In the genomic region with DNA sequence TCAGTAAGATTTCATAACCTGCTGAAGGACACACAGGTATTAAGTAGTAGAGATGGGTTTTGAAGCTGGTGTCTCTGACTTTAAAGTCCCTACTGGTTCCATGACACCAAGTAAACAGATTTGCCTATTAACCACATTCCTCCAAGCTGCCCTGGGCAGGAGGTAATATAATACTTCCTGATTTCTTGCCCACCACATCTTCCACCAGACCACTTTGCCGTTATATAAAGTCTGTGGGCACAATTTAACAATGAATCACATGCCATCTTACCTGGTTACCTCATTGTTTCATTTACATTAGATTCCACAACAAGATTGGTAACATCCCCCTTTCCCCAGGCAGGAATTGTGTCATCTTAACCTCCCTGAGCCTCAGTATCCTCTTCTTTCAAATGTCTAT, we compare ENCODE assay signal across 16 cellular contexts. TPM values are rescaled to one million over a fixed set of nuclear protein-coding genes. Genes with fewer than 3 reads are reported as not detected.
DNase-seq lines count a peak whose midpoint lies in the region; ATAC-seq, FAIRE-seq and TF ChIP-seq lines count a peak whose summit lies in the region.
"Had no signal": no experiment of that assay in that cellular context is flagged by ENCODE, and none has a peak within 500 bp of the region (broad histone marks: within the 10 kb centered on the region; RNA-seq: fewer than 3 reads in every experiment).

No MANE protein-coding gene starts in this region.

- no peak overlapping the region for H3K4me3 ChIP-seq in MM.1S (ENCODE audit: low read length)
- H3K4me3 ChIP-seq in GM12878 = no peak overlapping the region
- H3K4me3 ChIP-seq in neural progenitor cell = no peak overlapping the region
- H3K4me3 ChIP-seq: lung had no signal

- H3K27ac ChIP-seq in MM.1S (ENCODE audit: low read length) (no peak overlapping the region), GM12878 (ENCODE audit: control insufficient read depth, insufficient read depth) (no peak overlapping the region), neural progenitor cell (no peak overlapping the region)

- in situ Hi-C loops in GM12878 (cut with MboI) = no loop called here

- H3F3A ChIP-seq in MM.1S (ENCODE audit: insufficient read depth, low read length) = no peaks in the 10 kb centered on the region
- peaks cover 22% of the 10 kb centered on the region for H3F3A ChIP-seq in neural progenitor cell (ENCODE audit: low read depth)

- H3K27ac Mint-ChIP-seq in neural progenitor cell (peak overlapping the region; percentile 50), mesothelial cell of epicardium (no peak overlapping the region)

- SMC1A ChIA-PET in GM12878 (lab: Charles Lee; ENCODE audit: uncharacterized antibody, unreplicated experiment) = no interaction called here

- H3K27me3 Mint-ChIP-seq in neural progenitor cell (ENCODE audit: insufficient read depth, low read depth) (peaks cover 6% of the 10 kb centered on the region), mesothelial cell of epicardium (ENCODE audit: low read depth) (no peaks in the 10 kb centered on the region)

- H3K79me2 ChIP-seq in MM.1S (ENCODE audit: low read length) (no peaks in the 10 kb centered on the region), GM12878 (ENCODE audit: control insufficient read depth, insufficient read depth, low read length) (no peaks in the 10 kb centered on the region), neural progenitor cell (ENCODE audit: low read depth) (no peaks in the 10 kb centered on the region)

- no peak for TF ChIP-seq EP300 in GM12878 (IDR thresholded peaks at IDR 0.05; ENCODE audit: borderline replicate concordance in 1 of 2, control insufficient read depth in 1 of 2, low read depth in 2 of 2, low read length in 2 of 2)

- CTCF ChIA-PET in GM12878 (lab: Yijun Ruan, JAX) = interaction anchor here (1.4 to 2.6 kb wide), 3 partner anchors 10 to 34 kb away, joined by 4 to 15 read pairs (median 4); no protein-coding TSS in a partner anchor

- WGBS in GM12878 (ENCODE audit: insufficient coverage, insufficient replicate concordance, low lambda C conversion rate, missing lambda C conversion rate) = 4% methylated on average over 1 of the region's 1 CpG

- no peak for TF ChIP-seq POLR2A in GM12878 (IDR thresholded peaks at IDR 0.05; ENCODE audit: low read depth, low read length)

- H3K36me3 Mint-ChIP-seq in neural progenitor cell = peaks cover 5% of the 10 kb centered on the region
- H3K36me3 Mint-ChIP-seq in mesothelial cell of epicardium = no peaks in the 10 kb centered on the region

- H3K36me3 ChIP-seq in MM.1S (replicated peaks; ENCODE audit: insufficient read depth, low read length) = no peaks in the 10 kb centered on the region
- no peaks in the 10 kb centered on the region for H3K36me3 ChIP-seq in GM12878 (ENCODE audit: control insufficient read depth in 2 of 2, insufficient read depth in 2 of 2, low read length in 1 of 2)
- H3K36me3 ChIP-seq in neural progenitor cell = no peaks in the 10 kb centered on the region
- H3K36me3 ChIP-seq: pancreas had no signal

- no peak overlapping the region for H3K4me2 ChIP-seq in MM.1S (ENCODE audit: low read depth, low read length)
- no peak overlapping the region for H3K4me2 ChIP-seq in GM12878 (ENCODE audit: control insufficient read depth, insufficient read depth)
- H3K4me2 ChIP-seq in neural progenitor cell = peak overlapping the region; percentile 77

- H3K9me2 ChIP-seq in MM.1S (replicated peaks; ENCODE audit: insufficient read depth, low read length) = no peaks in the 10 kb centered on the region

- RAD21 ChIA-PET in GM12878 (lab: Charles Lee; ENCODE audit: unreplicated experiment) = no interaction called here

- no TSS peak for BruUV-seq in GM12878 (replicated peaks; lab: Mats Ljungman, UMichigan)

- H3K9me3 ChIP-seq in MM.1S (replicated peaks; ENCODE audit: insufficient read depth, low read length) (no peaks in the 10 kb centered on the region), GM12878 (replicated peaks; ENCODE audit: control insufficient read depth, insufficient read depth, low read length) (no peaks in the 10 kb centered on the region), neural progenitor cell (ENCODE audit: low read depth) (no peaks in the 10 kb centered on the region)
- H3K9me3 ChIP-seq: pancreas, tibial artery had no signal

- FAIRE-seq in GM12878 (lab: Jason Lieb, UNC) = no peak
- FAIRE-seq: pancreas had no signal

- H3K27me3 ChIP-seq in MM.1S (replicated peaks; ENCODE audit: insufficient read depth, low read length) = no peaks in the 10 kb centered on the region
- no peaks in the 10 kb centered on the region for H3K27me3 ChIP-seq in GM12878 (replicated peaks in 1 of 2; ENCODE audit: control insufficient read depth in 2 of 2, insufficient read depth in 2 of 2, low read length in 1 of 2)
- no peaks in the 10 kb centered on the region for H3K27me3 ChIP-seq in neural progenitor cell
- H3K27me3 ChIP-seq: pancreas, tibial artery had no signal

- POLR2A ChIA-PET in GM12878 (lab: Charles Lee) = interaction anchor here (0.6 to 1.2 kb wide), 3 partner anchors 13 to 123 kb away, joined by 3 to 4 read pairs (median 3); no protein-coding TSS in a partner anchor

- peaks cover 3% of the 10 kb centered on the region for H3K9me3 Mint-ChIP-seq in neural progenitor cell
- H3K9me3 Mint-ChIP-seq in mesothelial cell of epicardium = no peaks in the 10 kb centered on the region

- no peak for TF ChIP-seq RAD21 in GM12878 (IDR thresholded peaks at IDR 0.05; ENCODE audit: insufficient read depth, low read depth, low read length)

- H3K4me1 Mint-ChIP-seq in neural progenitor cell (peaks cover 22% of the 10 kb centered on the region), mesothelial cell of epicardium (no peaks in the 10 kb centered on the region)

- no peak overlapping the region for H3K9ac ChIP-seq in MM.1S (ENCODE audit: low read length)
- H3K9ac ChIP-seq in GM12878 (ENCODE audit: control insufficient read depth, insufficient read depth, low read length) = no peak overlapping the region
- no peak overlapping the region for H3K9ac ChIP-seq in neural progenitor cell

- H2AFZ ChIP-seq in MM.1S (ENCODE audit: low read length) = peak overlapping the region; percentile 71; the same call in 1 of the 2 replicates
- peak overlapping the region; percentile 84; the same call in 1 of the 2 replicates for H2AFZ ChIP-seq in GM12878 (ENCODE audit: control insufficient read depth, low read depth, low read length)
- H2AFZ ChIP-seq in neural progenitor cell (replicated peaks) = no peak overlapping the region

- ATAC-seq in GM12878 (no peak), HG03175 (IDR thresholded peaks at IDR 0.05; ENCODE audit: unreplicated experiment) (no peak)

- H3K4me3 Mint-ChIP-seq in neural progenitor cell (no peak overlapping the region), mesothelial cell of epicardium (no peak overlapping the region)

- H4K20me1 ChIP-seq in MM.1S (ENCODE audit: insufficient read depth, low read length) = no peaks in the 10 kb centered on the region
- H4K20me1 ChIP-seq in GM12878 (ENCODE audit: control insufficient read depth, insufficient read depth) = no peaks in the 10 kb centered on the region
- H4K20me1 ChIP-seq in neural progenitor cell (ENCODE audit: low read depth) = no peaks in the 10 kb centered on the region

- TF ChIP-seq CTCF in MM.1S (IDR thresholded peaks at IDR 0.05; ENCODE audit: low read length) (no peak), GM12878 (IDR thresholded peaks at IDR 0.05 in 2 of 3, conservative IDR thresholded peaks at IDR 0.05 in 1 of 3; ENCODE audit: control insufficient read depth in 2 of 3, extremely low read depth in 1 of 3, insufficient read depth in 1 of 3, low read depth in 3 of 3, low read length in 3 of 3) (no peak), neural progenitor cell (IDR thresholded peaks at IDR 0.05) (no peak), mesothelial cell of epicardium (IDR thresholded peaks at IDR 0.05; ENCODE audit: unreplicated experiment) (no peak)

- intact Hi-C loops in GM12878 (cut with micrococcal nuclease; ENCODE audit: unreplicated experiment) = loop anchor here (1.0 kb wide), 1 partner anchor 12 kb away; no protein-coding TSS in a partner anchor

- DNase-seq in DMS53 (lab: John Stamatoyannopoulos, UW) (peak; percentile 60), DMS53 treated with DMSO at 0.1 percent for 48 hours (lab: John Stamatoyannopoulos, UW; ENCODE audit: unreplicated experiment) (no peak), MM.1S (no peak), GM12878 (ENCODE audit: low read depth, low spot score) (no peak), neural progenitor cell (ENCODE audit: low spot score) (no peak), mesothelial cell of epicardium (ENCODE audit: low spot score in 2 of 2, unreplicated experiment in 2 of 2) (no peak)
- no peak for DNase-seq in stimulated activated naive CD4-positive, alpha-beta T cell treated with Interleukin-2 at 50 U/mL for 16 hours (lab: John Stamatoyannopoulos, UW)
- DNase-seq: activated CD4-positive, CD25-positive, alpha-beta regulatory T cell; activated CD8-positive, alpha-beta memory T cell treated with anti-CD3 and anti-CD28 coated beads, Interleukin-2, amount 50 U/mL, for 48 hours; DMS 273 treated with DMSO at 0.1 percent for 48 hours; NCI-H345; pancreas; SHP77; tibial artery had no signal

- peaks cover 11% of the 10 kb centered on the region for H3K4me1 ChIP-seq in MM.1S (ENCODE audit: low read length)
- H3K4me1 ChIP-seq in GM12878 (ENCODE audit: control insufficient read depth, insufficient read depth, low read length) = peaks cover 7% of the 10 kb centered on the region; the same call in 1 of the 2 replicates
- peaks cover 28% of the 10 kb centered on the region for H3K4me1 ChIP-seq in neural progenitor cell

RNA-seq across cellular contexts. Expression of a gene that starts 0.9 kb away (rescaled TPM):
- total RNA-seq in GM12878 (2013; cell fraction: nucleolus; rRNA removed) = 13.0 and 13.8 TPM in 2 replicates
- total RNA-seq in GM12878 (2014; rRNA removed) (2.8 and 4.7 TPM in 2 replicates), GM12878 (2014; rRNA removed; fragmentation: Illumina TruSeq; extraction: Trizol) (4.0 and 4.3 TPM in 2 replicates), GM12878 (2021) (3.1 and 3.8 TPM in 2 replicates), neural progenitor cell (ENCODE audit: low replicate concordance) (4.1 and 5.2 TPM in 2 replicates), mesothelial cell of epicardium (11.6 to 14.4 TPM (median 13.4 TPM) in 3 replicates)
- 7.8 TPM for polyA plus RNA-seq in GM12878 (2011; ENCODE audit: low read depth)
- polyA plus RNA-seq in GM12878 (2011; rRNA removed) (5.6 and 6.9 TPM in 2 replicates), GM12878 (2014; fragmentation: Illumina TruSeq; extraction: Trizol) (5.2 and 5.4 TPM in 2 replicates), GM12878 (2014; fragmentation: Nextera tagmentation; extraction: Ambion mirVana) (1 to 10 TPM; 1.4 to 2.5 TPM), GM12878 (2014; rRNA removed) (3.1 and 3.3 TPM in 2 replicates), GM12878 (2016; fragmentation: Nextera tagmentation; extraction: Ambion mirVana) (1 to 10 TPM; 3.5 to 5.4 TPM)
- polyA plus RNA-seq in GM12878 (2011; cell fraction: cytosol; rRNA removed) = 6.6 and 7.0 TPM in 2 replicates
- polyA plus RNA-seq in GM12878 (2011; cell fraction: nucleus; rRNA removed) = 3.3 and 4.4 TPM in 2 replicates
- 7.4 and 7.6 TPM in 2 replicates for polyA plus RNA-seq in GM12878 (2012)
- polyA minus RNA-seq in GM12878 (2011; rRNA and poly(A)+ RNA removed) = 5.8 and 6.2 TPM in 2 replicates
- 1.0 TPM in 1 of 2 replicates, not detected in the other for polyA minus RNA-seq in GM12878 (2011; cell fraction: cytosol; rRNA and poly(A)+ RNA removed)
- polyA minus RNA-seq in GM12878 (2011; cell fraction: nucleus; rRNA and poly(A)+ RNA removed) = 1.7 TPM in 2 replicates

RNA-seq across cellular contexts. Expression of a gene that starts 10.7 kb away (rescaled TPM):
- total RNA-seq in GM12878 (2013; cell fraction: nucleolus; rRNA removed) = 124 and 142 TPM in 2 replicates
- total RNA-seq in GM12878 (2014; rRNA removed) = 24.8 and 28.0 TPM in 2 replicates
- 25.3 and 25.8 TPM in 2 replicates for total RNA-seq in GM12878 (2014; rRNA removed; fragmentation: Illumina TruSeq; extraction: Trizol)
- total RNA-seq in GM12878 (2021) = 65.4 and 65.5 TPM in 2 replicates
- polyA plus RNA-seq in GM12878 (2011; ENCODE audit: low read depth) = 159 TPM
- polyA plus RNA-seq in GM12878 (2011; rRNA removed) = 159 and 196 TPM in 2 replicates
- 187 and 271 TPM in 2 replicates for polyA plus RNA-seq in GM12878 (2011; cell fraction: cytosol; rRNA removed)
- 494 and 720 TPM in 2 replicates for polyA plus RNA-seq in GM12878 (2011; cell fraction: nucleus; rRNA removed)
- 181 and 207 TPM in 2 replicates for polyA plus RNA-seq in GM12878 (2012)
- 59.1 and 61.1 TPM in 2 replicates for polyA plus RNA-seq in GM12878 (2014; fragmentation: Illumina TruSeq; extraction: Trizol)
- polyA plus RNA-seq in GM12878 (2014; fragmentation: Nextera tagmentation; extraction: Ambion mirVana) = 10 to 100 TPM; 37.3 to 42.1 TPM
- polyA plus RNA-seq in GM12878 (2014; rRNA removed) = 61.3 and 68.1 TPM in 2 replicates
- polyA plus RNA-seq in GM12878 (2016; fragmentation: Nextera tagmentation; extraction: Ambion mirVana) = 10 to 100 TPM; 39.8 to 44.1 TPM
- 91.5 and 121 TPM in 2 replicates for polyA minus RNA-seq in GM12878 (2011; rRNA and poly(A)+ RNA removed)
- polyA minus RNA-seq in GM12878 (2011; cell fraction: cytosol; rRNA and poly(A)+ RNA removed) = 31.0 and 39.8 TPM in 2 replicates
- polyA minus RNA-seq in GM12878 (2011; cell fraction: nucleus; rRNA and poly(A)+ RNA removed) = 60.9 and 69.0 TPM in 2 replicates
- 82.2 and 136 TPM in 2 replicates for total RNA-seq in neural progenitor cell (ENCODE audit: low replicate concordance)
- 30.2 to 30.7 TPM (median 30.2 TPM) in 3 replicates for total RNA-seq in mesothelial cell of epicardium

RNA-seq across cellular contexts. Expression of a gene that starts 24.0 kb away (rescaled TPM):
- total RNA-seq in GM12878 (2013; cell fraction: nucleolus; rRNA removed) = 26.1 and 27.4 TPM in 2 replicates
- 2.6 and 3.3 TPM in 2 replicates for total RNA-seq in GM12878 (2014; rRNA removed)
- total RNA-seq in GM12878 (2014; rRNA removed; fragmentation: Illumina TruSeq; extraction: Trizol) = 2.0 and 2.6 TPM in 2 replicates
- 38.0 and 44.5 TPM in 2 replicates for total RNA-seq in GM12878 (2021)
- 10.7 TPM for polyA plus RNA-seq in GM12878 (2011; ENCODE audit: low read depth)
- polyA plus RNA-seq in GM12878 (2011; rRNA removed) = 1.4 and 3.9 TPM in 2 replicates
- 4.6 and 4.8 TPM in 2 replicates for polyA plus RNA-seq in GM12878 (2011; cell fraction: cytosol; rRNA removed)
- polyA plus RNA-seq in GM12878 (2011; cell fraction: nucleus; rRNA removed) = 53.3 and 76.2 TPM in 2 replicates
- polyA plus RNA-seq in GM12878 (2012) = 30.2 and 35.7 TPM in 2 replicates
- 5.8 and 15.4 TPM in 2 replicates for polyA plus RNA-seq in GM12878 (2014; fragmentation: Illumina TruSeq; extraction: Trizol)
- polyA plus RNA-seq in GM12878 (2014; fragmentation: Nextera tagmentation; extraction: Ambion mirVana) = under 1 TPM; 0.08 to 0.15 TPM
- polyA plus RNA-seq in GM12878 (2014; rRNA removed) = 19.7 and 28.8 TPM in 2 replicates
- 1 to 10 TPM; 6.1 to 6.2 TPM for polyA plus RNA-seq in GM12878 (2016; fragmentation: Nextera tagmentation; extraction: Ambion mirVana)
- polyA minus RNA-seq in GM12878 (2011; rRNA and poly(A)+ RNA removed) = 3.0 and 6.6 TPM in 2 replicates
- 9.7 and 12.0 TPM in 2 replicates for polyA minus RNA-seq in GM12878 (2011; cell fraction: cytosol; rRNA and poly(A)+ RNA removed)
- polyA minus RNA-seq in GM12878 (2011; cell fraction: nucleus; rRNA and poly(A)+ RNA removed) = 8.9 and 19.5 TPM in 2 replicates
- 8.9 and 28.7 TPM in 2 replicates for total RNA-seq in neural progenitor cell (ENCODE audit: low replicate concordance)
- total RNA-seq in mesothelial cell of epicardium = 193 to 205 TPM (median 195 TPM) in 3 replicates

RNA-seq across cellular contexts. Expression of a gene that starts 30.6 kb away (rescaled TPM):
- total RNA-seq in GM12878 (2013; cell fraction: nucleolus; rRNA removed) = 0.34 and 0.52 TPM in 2 replicates
- 4.2 and 5.6 TPM in 2 replicates for total RNA-seq in GM12878 (2014; rRNA removed)
- 1.8 and 2.0 TPM in 2 replicates for total RNA-seq in GM12878 (2014; rRNA removed; fragmentation: Illumina TruSeq; extraction: Trizol)
- total RNA-seq in GM12878 (2021) = 3.4 and 3.9 TPM in 2 replicates
- polyA plus RNA-seq in GM12878 (2011; ENCODE audit: low read depth) = 0.56 TPM
- polyA plus RNA-seq in GM12878 (2011; rRNA removed) = 0.29 and 0.58 TPM in 2 replicates
- 0.87 and 1.3 TPM in 2 replicates for polyA plus RNA-seq in GM12878 (2011; cell fraction: cytosol; rRNA removed)
- polyA plus RNA-seq in GM12878 (2011; cell fraction: nucleus; rRNA removed) = 1.1 and 1.2 TPM in 2 replicates
- 2.0 and 2.2 TPM in 2 replicates for polyA plus RNA-seq in GM12878 (2012)
- 0.24 and 0.56 TPM in 2 replicates for polyA plus RNA-seq in GM12878 (2014; fragmentation: Illumina TruSeq; extraction: Trizol)
- polyA plus RNA-seq in GM12878 (2014; fragmentation: Nextera tagmentation; extraction: Ambion mirVana) = under 1 TPM; 0.08 to 0.24 TPM
- polyA plus RNA-seq in GM12878 (2014; rRNA removed) = 4.9 and 5.6 TPM in 2 replicates
- 1 to 10 TPM; 4.7 to 5.3 TPM for polyA plus RNA-seq in GM12878 (2016; fragmentation: Nextera tagmentation; extraction: Ambion mirVana)
- polyA minus RNA-seq in GM12878 (2011; rRNA and poly(A)+ RNA removed) = 0.21 and 0.22 TPM in 2 replicates
- polyA minus RNA-seq in GM12878 (2011; cell fraction: cytosol; rRNA and poly(A)+ RNA removed) = 0.94 TPM in 1 of 2 replicates, not detected in the other
- polyA minus RNA-seq in GM12878 (2011; cell fraction: nucleus; rRNA and poly(A)+ RNA removed) = 0.73 and 1.1 TPM in 2 replicates
- 0.65 and 6.6 TPM in 2 replicates for total RNA-seq in neural progenitor cell (ENCODE audit: low replicate concordance)
- 2.4 to 4.1 TPM (median 2.9 TPM) in 3 replicates for total RNA-seq in mesothelial cell of epicardium

RNA-seq across cellular contexts. Expression of a gene that starts 36.4 kb away (rescaled TPM):
- 241 and 245 TPM in 2 replicates for total RNA-seq in GM12878 (2013; cell fraction: nucleolus; rRNA removed)
- total RNA-seq in GM12878 (2014; rRNA removed) (1,631 and 1,672 TPM in 2 replicates), GM12878 (2014; rRNA removed; fragmentation: Illumina TruSeq; extraction: Trizol) (1,031 and 1,059 TPM in 2 replicates), GM12878 (2021) (916 and 925 TPM in 2 replicates), neural progenitor cell (ENCODE audit: low replicate concordance) (1,038 and 1,695 TPM in 2 replicates), mesothelial cell of epicardium (473 to 488 TPM (median 484 TPM) in 3 replicates)
- 983 TPM for polyA plus RNA-seq in GM12878 (2011; ENCODE audit: low read depth)
- polyA plus RNA-seq in GM12878 (2011; rRNA removed) (2,490 and 3,306 TPM in 2 replicates), GM12878 (2014; fragmentation: Illumina TruSeq; extraction: Trizol) (1,383 and 1,555 TPM in 2 replicates), GM12878 (2014; fragmentation: Nextera tagmentation; extraction: Ambion mirVana) (1,000 to 10,000 TPM; 5,044 to 7,349 TPM), GM12878 (2014; rRNA removed) (993 and 1,045 TPM in 2 replicates), GM12878 (2016; fragmentation: Nextera tagmentation; extraction: Ambion mirVana) (1,000 to 10,000 TPM; 1,723 to 1,836 TPM)
- polyA plus RNA-seq in GM12878 (2011; cell fraction: cytosol; rRNA removed) = 4,014 and 4,139 TPM in 2 replicates
- 1,795 and 2,574 TPM in 2 replicates for polyA plus RNA-seq in GM12878 (2011; cell fraction: nucleus; rRNA removed)
- 950 and 1,245 TPM in 2 replicates for polyA plus RNA-seq in GM12878 (2012)
- 2,164 and 3,065 TPM in 2 replicates for polyA minus RNA-seq in GM12878 (2011; rRNA and poly(A)+ RNA removed)
- polyA minus RNA-seq in GM12878 (2011; cell fraction: cytosol; rRNA and poly(A)+ RNA removed) = 419 and 459 TPM in 2 replicates
- polyA minus RNA-seq in GM12878 (2011; cell fraction: nucleus; rRNA and poly(A)+ RNA removed) = 411 and 481 TPM in 2 replicates
